Comparison of ENCODE assay signal across 13 cellular contexts in genomic region chr19:33511346-33511745, GRCh38. TPM values are rescaled to one million over a fixed set of nuclear protein-coding genes. Genes with fewer than 3 reads are reported as not detected.
DNase-seq lines count a peak whose midpoint lies in the region; ATAC-seq, FAIRE-seq and TF ChIP-seq lines count a peak whose summit lies in the region.
"Had no signal": no experiment of that assay in that cellular context is flagged by ENCODE, and none has a peak within 500 bp of the region (broad histone marks: within the 10 kb centered on the region; RNA-seq: fewer than 3 reads in every experiment).

No MANE protein-coding gene starts in this region.

- no peak overlapping the region for H2BK12ac ChIP-seq in neuronal stem cell (ENCODE audit: low read length)

- H3K4me3 Mint-ChIP-seq in activated CD4-positive, alpha-beta T cell treated with anti-CD3 and anti-CD28 coated beads, Interleukin-2, amount 10 ng/mL, durations not matched to agents 7 days and 5 days = no peak overlapping the region
- peak overlapping the region; percentile 42 for H3K4me3 Mint-ChIP-seq in glutamatergic neuron (ENCODE audit: unreplicated experiment)
- H3K4me3 Mint-ChIP-seq: CD8-positive, alpha-beta memory T cell had no signal

- H2AFZ ChIP-seq in neuronal stem cell (ENCODE audit: low read length) = no peak overlapping the region

- peak overlapping the region; percentile 55 for H3K9ac ChIP-seq in neuronal stem cell (ENCODE audit: low read depth, low read length, poor library complexity)
- H3K9ac ChIP-seq: BLaER1 had no signal

- no peaks in the 10 kb centered on the region for H3K27me3 Mint-ChIP-seq in activated CD4-positive, alpha-beta T cell treated with anti-CD3 and anti-CD28 coated beads, Interleukin-2, amount 10 ng/mL, durations not matched to agents 7 days and 5 days
- H3K27me3 Mint-ChIP-seq in glutamatergic neuron (ENCODE audit: unreplicated experiment) = peaks cover 13% of the 10 kb centered on the region
- H3K27me3 Mint-ChIP-seq: CD8-positive, alpha-beta memory T cell had no signal

- H3K4me1 ChIP-seq in neuronal stem cell (ENCODE audit: control insufficient read depth in 2 of 2, insufficient read depth in 1 of 2, low read depth in 1 of 2, low read length in 2 of 2) (peaks cover 0 to 10% of the 10 kb centered on the region in 2 donors), pancreas (no peaks in the 10 kb centered on the region)
- H3K4me1 ChIP-seq: BLaER1 had no signal

- no peak overlapping the region for H2AK5ac ChIP-seq in neuronal stem cell (ENCODE audit: low read depth, low read length)

- DNase-seq in activated CD4-positive, alpha-beta T cell treated with anti-CD3 and anti-CD28 coated beads, Interleukin-2, amount 10 ng/mL, durations not matched to agents 7 days and 5 days = no peak
- DNase-seq in activated CD4-positive, alpha-beta T cell treated with anti-CD3 and anti-CD28 coated beads for 48 hours = no peak
- DNase-seq in glutamatergic neuron = no peak
- DNase-seq in neuronal stem cell (ENCODE audit: low spot score) = no peak
- DNase-seq in NCI-H1694 (lab: John Stamatoyannopoulos, UW) = no peak
- DNase-seq in A172 (ENCODE audit: low spot score) = no peak
- DNase-seq in pancreas = no peak
- DNase-seq: AML-193; CD8-positive, alpha-beta memory T cell; DMS53; GF-D8 had no signal

- H3K9me3 ChIP-seq in neuronal stem cell (replicated peaks in 1 of 2; ENCODE audit: control insufficient read depth in 2 of 2, insufficient read depth in 1 of 2, low read depth in 1 of 2, low read length in 2 of 2) (no peaks in the 10 kb centered on the region), pancreas (no peaks in the 10 kb centered on the region)
- H3K9me3 ChIP-seq: BLaER1 had no signal

- H2BK120ac ChIP-seq in neuronal stem cell (ENCODE audit: low read depth, low read length) = no peak overlapping the region

- peak overlapping the region; percentile 25 for H3K23ac ChIP-seq in neuronal stem cell (ENCODE audit: low read depth, low read length, poor library complexity)

- H3K4me2 ChIP-seq in neuronal stem cell (ENCODE audit: insufficient read depth, low read length, poor library complexity, severe bottlenecking) = no peak overlapping the region
- H3K4me2 ChIP-seq: BLaER1 had no signal

- FAIRE-seq in pancreas (lab: Jason Lieb, UNC) = no peak

- H3K4me3 ChIP-seq in neuronal stem cell (ENCODE audit: low read length in 2 of 2) (no peak overlapping the region), pancreas (no peak overlapping the region)
- H3K4me3 ChIP-seq: BLaER1 had no signal

- H4K91ac ChIP-seq in neuronal stem cell (ENCODE audit: low read depth, low read length, poor library complexity) = no peak overlapping the region

- intact Hi-C loops in pancreas (cut with DNase I) = no loop called here

- CTCF ChIA-PET in activated CD4-positive, alpha-beta T cell treated with anti-CD3 and anti-CD28 coated beads, Interleukin-2, amount 10 ng/mL, durations not matched to agents 7 days and 5 days (lab: Charles Lee) = interaction anchor here (0.9 kb wide), 1 partner anchor 267 kb away, joined by 3 read pairs; no protein-coding TSS in a partner anchor

- no peak overlapping the region for H3K14ac ChIP-seq in neuronal stem cell (ENCODE audit: low read length)

- peaks cover 22% of the 10 kb centered on the region for H3K4me1 Mint-ChIP-seq in activated CD4-positive, alpha-beta T cell treated with anti-CD3 and anti-CD28 coated beads, Interleukin-2, amount 10 ng/mL, durations not matched to agents 7 days and 5 days
- peaks cover 34% of the 10 kb centered on the region for H3K4me1 Mint-ChIP-seq in glutamatergic neuron (ENCODE audit: low read depth, unreplicated experiment)

- peaks cover 2% of the 10 kb centered on the region for H3K36me3 Mint-ChIP-seq in activated CD4-positive, alpha-beta T cell treated with anti-CD3 and anti-CD28 coated beads, Interleukin-2, amount 10 ng/mL, durations not matched to agents 7 days and 5 days (ENCODE audit: low read depth)
- H3K36me3 Mint-ChIP-seq in glutamatergic neuron (ENCODE audit: unreplicated experiment) = no peaks in the 10 kb centered on the region

- no peak overlapping the region for H3K18ac ChIP-seq in neuronal stem cell (ENCODE audit: low read length)

- H2BK15ac ChIP-seq in neuronal stem cell (ENCODE audit: low read length) = no peak overlapping the region

- H4K8ac ChIP-seq in neuronal stem cell (ENCODE audit: low read depth, low read length) = no peak overlapping the region

- POLR2A ChIA-PET in activated CD4-positive, alpha-beta T cell treated with anti-CD3 and anti-CD28 coated beads, Interleukin-2, amount 10 ng/mL, durations not matched to agents 7 days and 5 days (lab: Charles Lee) = no interaction called here

- H3K27ac ChIP-seq in neuronal stem cell (replicated peaks; ENCODE audit: low read length) = no peak overlapping the region
- no peak overlapping the region for H3K27ac ChIP-seq in pancreas
- H3K27ac ChIP-seq: 22Rv1, BLaER1 had no signal

- no peak overlapping the region for H3K4ac ChIP-seq in neuronal stem cell (ENCODE audit: low read length)

- H3K27me3 ChIP-seq in neuronal stem cell (ENCODE audit: control insufficient read depth in 3 of 3, insufficient read depth in 3 of 3, low read depth in 1 of 3, low read length in 3 of 3) = no peaks in the 10 kb centered on the region
- no peaks in the 10 kb centered on the region for H3K27me3 ChIP-seq in pancreas
- H3K27me3 ChIP-seq: BLaER1 had no signal

- no CpG with 5 or more reads among the region's 13 CpGs for WGBS in neuronal stem cell (ENCODE audit: extremely low coverage in 2 of 2, insufficient read length in 2 of 2, insufficient replicate concordance in 1 of 2), 2 donors
- 86 to 89% methylated on average over 13 of the region's 13 CpGs for WGBS in pancreas, 2 donors

- peaks cover 0 to 2% of the 10 kb centered on the region in 2 donors for H3K36me3 ChIP-seq in neuronal stem cell (replicated peaks in 1 of 2; ENCODE audit: control insufficient read depth in 2 of 2, insufficient read depth in 2 of 2, low read length in 2 of 2)
- H3K36me3 ChIP-seq in pancreas = no peaks in the 10 kb centered on the region

- H3K9me3 Mint-ChIP-seq in activated CD4-positive, alpha-beta T cell treated with anti-CD3 and anti-CD28 coated beads, Interleukin-2, amount 10 ng/mL, durations not matched to agents 7 days and 5 days = no peaks in the 10 kb centered on the region
- H3K9me3 Mint-ChIP-seq in glutamatergic neuron (ENCODE audit: unreplicated experiment) = peaks cover 10% of the 10 kb centered on the region
- H3K9me3 Mint-ChIP-seq: CD8-positive, alpha-beta memory T cell had no signal

- ATAC-seq in pancreas = no peak

- TF ChIP-seq CTCF in glutamatergic neuron (IDR thresholded peaks at IDR 0.05; ENCODE audit: partially characterized antibody, unreplicated experiment) (no peak), pancreas (IDR thresholded peaks at IDR 0.05) (no peak)

- peaks cover 31% of the 10 kb centered on the region for H3K79me1 ChIP-seq in neuronal stem cell (ENCODE audit: low read depth, low read length)

- no peak overlapping the region for H2BK5ac ChIP-seq in neuronal stem cell (ENCODE audit: low read length)

- peak overlapping the region; percentile 37 for H3K27ac Mint-ChIP-seq in activated CD4-positive, alpha-beta T cell treated with anti-CD3 and anti-CD28 coated beads, Interleukin-2, amount 10 ng/mL, durations not matched to agents 7 days and 5 days
- no peak overlapping the region for H3K27ac Mint-ChIP-seq in glutamatergic neuron (ENCODE audit: unreplicated experiment)

RNA-seq across cellular contexts. Expression of gene PEPD, which starts 10.2 kb away (rescaled TPM):
- total RNA-seq in activated CD4-positive, alpha-beta T cell treated with anti-CD3 and anti-CD28 coated beads, Interleukin-2, amount 10 ng/mL, durations not matched to agents 7 days and 5 days = 10 to 100 TPM; 38.1 to 44.5 TPM
- total RNA-seq in glutamatergic neuron (ENCODE audit: unreplicated experiment) (93.3 TPM), pancreas (10 to 100 TPM; 13.7 to 31.8 (median 20.1) TPM)
- polyA plus RNA-seq in neuronal stem cell (2013, experiment 1 of 2) = 35.9 TPM
- 36.4 TPM for polyA plus RNA-seq in neuronal stem cell (2013, experiment 2 of 2)
- 72.3 and 84.1 TPM in 2 replicates for total RNA-seq in A172 (2014; rRNA removed; shearing (Covaris generic))
- polyA plus RNA-seq in pancreas = 10 to 100 TPM; 23.8 to 36.1 TPM
